16 cellular contexts compared by ENCODE assay signal in the genomic region with DNA sequence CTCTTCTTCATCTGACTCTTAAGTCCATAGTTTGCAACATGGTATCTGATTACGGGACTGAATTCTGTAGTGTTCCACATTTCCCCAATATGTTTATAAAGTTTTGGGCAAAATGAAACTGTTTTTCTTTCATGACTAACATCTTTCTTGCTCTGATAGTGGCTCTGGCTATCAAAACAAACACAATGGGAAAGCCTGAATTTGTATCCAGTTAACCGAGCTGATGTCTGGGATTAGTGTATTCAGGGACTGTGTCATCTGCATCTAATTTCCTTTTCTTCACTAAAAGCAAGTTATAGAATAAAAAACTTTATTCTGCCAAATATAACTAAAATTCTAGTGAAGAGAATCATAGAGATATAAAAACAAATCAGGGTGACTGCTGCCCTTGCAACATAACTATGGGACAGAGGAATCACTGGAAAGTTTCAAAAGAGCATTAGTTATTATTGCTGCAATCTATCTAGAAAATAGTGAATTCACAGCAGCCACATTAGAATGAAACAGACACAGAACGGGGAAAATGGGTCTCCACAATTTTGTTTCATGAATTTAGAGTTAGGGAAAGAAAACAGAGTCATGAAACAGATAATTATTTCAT.
DNase-seq lines count a peak whose midpoint lies in the region; ATAC-seq, FAIRE-seq and TF ChIP-seq lines count a peak whose summit lies in the region.
"Had no signal": no experiment of that assay in that cellular context is flagged by ENCODE, and none has a peak within 500 bp of the region (broad histone marks: within the 10 kb centered on the region; RNA-seq: fewer than 3 reads in every experiment).

No MANE protein-coding gene starts in this region.

- no peak overlapping the region for H3K27ac Mint-ChIP-seq in T-helper 1 cell treated with Interleukin-12 subunit alpha and Interleukin-12 subunit beta and Interleukin-4 antibody, amounts not matched to agents 30 μg/mL and 1 μg/mL, for 36 hours
- H3K27ac Mint-ChIP-seq in astrocyte (ENCODE audit: unreplicated experiment), result no peak overlapping the region

- H3K9me3 ChIP-seq in astrocyte (ENCODE audit: insufficient read depth, low read depth, low read length) (no peaks in the 10 kb centered on the region), gastroesophageal sphincter (no peaks in the 10 kb centered on the region), tibial artery (no peaks in the 10 kb centered on the region)
- H3K9me3 ChIP-seq: neutrophil, Peyer's patch had no signal

- no peak overlapping the region for H2AFZ ChIP-seq in astrocyte (ENCODE audit: low read depth, low read length)

- intact Hi-C loops in tibial artery (cut with DNase I; ENCODE audit: low total_unique reads), result no loop called here

- DNase-seq in T-helper 1 cell, result no peak
- DNase-seq in astrocyte (ENCODE audit: low read depth), result peak; percentile 80
- DNase-seq in tibial artery, result no peak
- DNase-seq in effector CD8-positive, alpha-beta T cell (lab: John Stamatoyannopoulos, UW), result no peak
- DNase-seq in nucleus accumbens (lab: John Stamatoyannopoulos, UW), result no peak
- DNase-seq: activated CD8-positive, alpha-beta memory T cell treated with anti-CD3 and anti-CD28 coated beads, Interleukin-2, amount 50 U/mL, for 4 hours; left cardiac atrium; NCI-H226; Peyer's patch; stimulated activated naive CD4-positive, alpha-beta T cell treated with Interleukin-2 at 50 U/mL for 16 hours had no signal

- H3K4me3 Mint-ChIP-seq in T-helper 1 cell treated with Interleukin-12 subunit alpha and Interleukin-12 subunit beta and Interleukin-4 antibody, amounts not matched to agents 30 μg/mL and 1 μg/mL, for 36 hours, result peak overlapping the region; percentile 38
- H3K4me3 Mint-ChIP-seq in astrocyte (ENCODE audit: unreplicated experiment), result no peak overlapping the region

- no peak for TF ChIP-seq EP300 in gastroesophageal sphincter (IDR thresholded peaks at IDR 0.05)

- WGBS in gastroesophageal sphincter (ENCODE audit: low coverage in 1 of 2), 2 donors, result 35 to 56% methylated on average over 3 of the region's 3 CpGs

- H3K27me3 ChIP-seq in astrocyte (ENCODE audit: insufficient read depth, low read length), result no peaks in the 10 kb centered on the region
- no peaks in the 10 kb centered on the region for H3K27me3 ChIP-seq in gastroesophageal sphincter
- H3K27me3 ChIP-seq in tibial artery, result no peaks in the 10 kb centered on the region
- H3K27me3 ChIP-seq: neutrophil, Peyer's patch had no signal

- H3K4me3 ChIP-seq in astrocyte (ENCODE audit: insufficient read depth, low read depth, low read length) (no peak overlapping the region), gastroesophageal sphincter (no peak overlapping the region), tibial artery (no peak overlapping the region)
- H3K4me3 ChIP-seq: Peyer's patch had no signal

- peak; percentile 84 for FAIRE-seq in astrocyte (lab: Jason Lieb, UNC)

- H3K27ac ChIP-seq in astrocyte (ENCODE audit: low read depth, low read length) (peak overlapping the region; percentile 56), gastroesophageal sphincter (peak overlapping the region; percentile 47 to 59 (median 52)), tibial artery (peak overlapping the region; percentile 33 to 38)
- H3K27ac ChIP-seq: 22Rv1 had no signal

- H3K79me2 ChIP-seq in astrocyte (ENCODE audit: insufficient read depth, low read length), result peaks cover 20% of the 10 kb centered on the region

- ATAC-seq in gastroesophageal sphincter, result peak; percentile 62
- ATAC-seq in HG03432 (IDR thresholded peaks at IDR 0.05; ENCODE audit: unreplicated experiment), result no peak
- ATAC-seq: esophagus mucosa had no signal

- peaks cover 4% of the 10 kb centered on the region for H3K9me3 Mint-ChIP-seq in T-helper 1 cell treated with Interleukin-12 subunit alpha and Interleukin-12 subunit beta and Interleukin-4 antibody, amounts not matched to agents 30 μg/mL and 1 μg/mL, for 36 hours
- no peaks in the 10 kb centered on the region for H3K9me3 Mint-ChIP-seq in astrocyte (ENCODE audit: unreplicated experiment)

- no peak for TF ChIP-seq CTCF in astrocyte (IDR thresholded peaks at IDR 0.05; ENCODE audit: insufficient read depth, low read depth, low read length)
- no peak for TF ChIP-seq CTCF in gastroesophageal sphincter (IDR thresholded peaks at IDR 0.05)
- no peak for TF ChIP-seq CTCF in tibial artery (IDR thresholded peaks at IDR 0.05)

- H4K20me1 ChIP-seq in astrocyte (ENCODE audit: insufficient read depth, low read length), result no peaks in the 10 kb centered on the region

- H3K27me3 Mint-ChIP-seq in T-helper 1 cell treated with Interleukin-12 subunit alpha and Interleukin-12 subunit beta and Interleukin-4 antibody, amounts not matched to agents 30 μg/mL and 1 μg/mL, for 36 hours (ENCODE audit: low read depth), result no peaks in the 10 kb centered on the region
- H3K27me3 Mint-ChIP-seq in astrocyte (ENCODE audit: low read depth, unreplicated experiment), result no peaks in the 10 kb centered on the region

- H3K4me1 ChIP-seq in astrocyte (ENCODE audit: insufficient read depth, low read length) (peaks cover 20% of the 10 kb centered on the region), gastroesophageal sphincter (peaks cover 0 to 79% (median 12%) of the 10 kb centered on the region in 3 donors), tibial artery (peaks cover 0 to 21% (median 0%) of the 10 kb centered on the region in 4 donors)

- peaks cover 53% of the 10 kb centered on the region for H3K36me3 Mint-ChIP-seq in T-helper 1 cell treated with Interleukin-12 subunit alpha and Interleukin-12 subunit beta and Interleukin-4 antibody, amounts not matched to agents 30 μg/mL and 1 μg/mL, for 36 hours (ENCODE audit: low read depth)
- H3K36me3 Mint-ChIP-seq in astrocyte (ENCODE audit: low read depth, unreplicated experiment), result peaks cover 2% of the 10 kb centered on the region

- H3K36me3 ChIP-seq in astrocyte (ENCODE audit: insufficient read depth, low read length) (peaks cover 16% of the 10 kb centered on the region), gastroesophageal sphincter (peaks cover 3 to 75% of the 10 kb centered on the region in 2 donors), tibial artery (peaks cover 5 to 23% (median 16%) of the 10 kb centered on the region in 3 donors)

- TF ChIP-seq POLR2A in gastroesophageal sphincter (IDR thresholded peaks at IDR 0.05), result no peak

- peak overlapping the region; percentile 42 for H3K4me2 ChIP-seq in astrocyte (ENCODE audit: low read length)

- no peak overlapping the region for H3K9ac ChIP-seq in astrocyte (ENCODE audit: low read length)

- H3K4me1 Mint-ChIP-seq in T-helper 1 cell treated with Interleukin-12 subunit alpha and Interleukin-12 subunit beta and Interleukin-4 antibody, amounts not matched to agents 30 μg/mL and 1 μg/mL, for 36 hours (ENCODE audit: low read depth), result peaks cover 44% of the 10 kb centered on the region
- peaks cover 5% of the 10 kb centered on the region for H3K4me1 Mint-ChIP-seq in astrocyte (ENCODE audit: low read depth, unreplicated experiment)
